ENCODE assay signal across 6 cellular contexts in the genomic region with DNA sequence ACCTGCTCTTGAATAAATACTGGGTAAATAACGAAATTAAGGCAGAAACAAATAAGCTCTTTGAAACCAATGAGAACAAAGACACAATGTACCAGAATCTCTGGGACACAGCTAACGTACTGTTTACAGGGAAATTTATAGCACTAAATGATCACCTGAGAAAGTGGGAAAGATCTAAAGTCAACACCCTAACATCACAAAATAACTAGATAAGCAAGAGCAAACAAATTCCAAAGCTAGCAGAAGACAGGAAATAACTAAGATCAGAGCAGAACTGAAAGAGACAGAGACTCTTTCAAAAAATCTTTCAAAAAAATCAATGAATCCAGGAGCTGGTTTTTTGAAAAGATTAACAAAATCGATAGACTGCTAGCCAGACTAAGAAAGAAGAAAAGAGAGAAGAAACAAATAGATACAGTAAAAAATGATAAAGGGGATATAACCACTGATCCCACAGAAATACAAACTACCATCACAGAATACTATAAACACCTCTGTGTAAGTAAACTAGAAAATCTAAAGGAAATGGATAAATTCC.
DNase-seq lines count a peak whose midpoint lies in the region; ATAC-seq and TF ChIP-seq lines count a peak whose summit lies in the region.
"Not testable (repeated sequence)": the region's sequence is repeated elsewhere in the genome, so short reads cannot be mapped to it uniquely, and the experiment has no call there.

No MANE protein-coding gene starts in this region.

- H3K27ac ChIP-seq in mammary epithelial cell (ENCODE audit: insufficient read depth, low read depth, low read length): not testable (repeated sequence)
- peak overlapping the region; percentile 2 for H3K27ac ChIP-seq in hepatocyte

- POLR2A ChIA-PET in Caco-2 (lab: Charles Lee): not testable (repeated sequence)

- H3K27me3 ChIP-seq in Caco-2 (replicated peaks; ENCODE audit: control insufficient read depth, insufficient read depth, low read length); mammary epithelial cell (ENCODE audit: insufficient read depth, low read length); hepatocyte: not testable (repeated sequence)

- TF ChIP-seq CTCF in Caco-2 (IDR thresholded peaks at IDR 0.05; ENCODE audit: insufficient read depth in 1 of 2, low read depth in 1 of 2, low read length in 1 of 2, severe bottlenecking in 1 of 2, unreplicated experiment in 1 of 2); mammary epithelial cell (conservative IDR thresholded peaks at IDR 0.05 in 1 of 2, IDR thresholded peaks at IDR 0.05 in 1 of 2; ENCODE audit: extremely low read depth in 1 of 2, insufficient read depth in 1 of 2, low read depth in 1 of 2, low read length in 2 of 2); hepatocyte (IDR thresholded peaks at IDR 0.05; ENCODE audit: poor library complexity); mucosa of descending colon (IDR thresholded peaks at IDR 0.05); progenitor cell of endocrine pancreas (IDR thresholded peaks at IDR 0.05; ENCODE audit: unreplicated experiment): not testable (repeated sequence)

- H3K4me1 Mint-ChIP-seq in Caco-2 (ENCODE audit: low read depth, unreplicated experiment); progenitor cell of endocrine pancreas (ENCODE audit: low read depth): not testable (repeated sequence)

- peaks cover 15% of the 10 kb centered on the region for H3K4me1 ChIP-seq in Caco-2
- H3K4me1 ChIP-seq in mammary epithelial cell (ENCODE audit: insufficient read depth, low read length); hepatocyte (ENCODE audit: insufficient read depth); mucosa of descending colon (ENCODE audit: low read depth): not testable (repeated sequence)

- H3K9me3 ChIP-seq in Caco-2: 0 out of 2 replicates have a peak, but pooled peaks cover 10% of the 10 kb centered on the region
- H3K9me3 ChIP-seq in mammary epithelial cell (replicated peaks; ENCODE audit: insufficient read depth, low read length); hepatocyte (ENCODE audit: low read depth); mucosa of descending colon: not testable (repeated sequence)

- peak overlapping the region; percentile 8 for H3K4me3 Mint-ChIP-seq in Caco-2 (ENCODE audit: unreplicated experiment)
- not testable (repeated sequence) for H3K4me3 Mint-ChIP-seq in progenitor cell of endocrine pancreas (ENCODE audit: low read depth)

- H3K36me3 ChIP-seq in Caco-2 (ENCODE audit: control insufficient read depth, insufficient read depth, low read length); mammary epithelial cell (ENCODE audit: insufficient read depth, low read length); hepatocyte (replicated peaks; ENCODE audit: insufficient read depth, low read depth); mucosa of descending colon (ENCODE audit: low read depth): not testable (repeated sequence)

- H3K9ac ChIP-seq in mammary epithelial cell (ENCODE audit: insufficient read depth, low read length): not testable (repeated sequence)

- not testable (repeated sequence) for BruUV-seq in Caco-2 (replicated peaks; lab: Mats Ljungman, UMichigan); mammary epithelial cell (replicated peaks; lab: Mats Ljungman, UMichigan)

- peak overlapping the region; percentile 44 for H2AFZ ChIP-seq in mammary epithelial cell (ENCODE audit: low read depth, low read length)
- not testable (repeated sequence) for H2AFZ ChIP-seq in hepatocyte

- peak in 1 of 2 experiments; percentile 7 for DNase-seq in Caco-2
- DNase-seq in NCI-H748 (lab: John Stamatoyannopoulos, UW; ENCODE audit: unreplicated experiment): peak; percentile 10
- DNase-seq in mammary epithelial cell; hepatocyte (ENCODE audit: low spot score); mucosa of descending colon; progenitor cell of endocrine pancreas (ENCODE audit: low spot score, unreplicated experiment): not testable (repeated sequence)

- H3K4me2 ChIP-seq in mammary epithelial cell (ENCODE audit: insufficient read depth, low read depth, low read length): not testable (repeated sequence)
- peak overlapping the region; percentile 35 for H3K4me2 ChIP-seq in hepatocyte

- H3K4me3 ChIP-seq in Caco-2 (ENCODE audit: low read depth, low read length); mammary epithelial cell (replicated peaks in 1 of 3; ENCODE audit: insufficient read depth in 1 of 3, low read depth in 2 of 3, low read length in 3 of 3); hepatocyte; mucosa of descending colon: not testable (repeated sequence)

- peak; percentile 31 for ATAC-seq in mucosa of descending colon

- H3K27me3 Mint-ChIP-seq in Caco-2 (ENCODE audit: insufficient read depth, unreplicated experiment); progenitor cell of endocrine pancreas: not testable (repeated sequence)

- H4K20me1 ChIP-seq in mammary epithelial cell (ENCODE audit: insufficient read depth, low read length); hepatocyte (ENCODE audit: insufficient read depth, poor library complexity, severe bottlenecking): not testable (repeated sequence)

- H3K27ac Mint-ChIP-seq in Caco-2 (ENCODE audit: unreplicated experiment) (peak overlapping the region; percentile 69), progenitor cell of endocrine pancreas (peak overlapping the region; percentile 82)

- not testable (repeated sequence) for H3K36me3 Mint-ChIP-seq in Caco-2 (ENCODE audit: insufficient read depth, unreplicated experiment)
- H3K36me3 Mint-ChIP-seq in progenitor cell of endocrine pancreas (ENCODE audit: insufficient read depth): peaks cover 11% of the 10 kb centered on the region

- H3K9me2 ChIP-seq in hepatocyte (replicated peaks; ENCODE audit: insufficient read depth): not testable (repeated sequence)

- dilution Hi-C loops in mammary epithelial cell (cut with HindIII; ENCODE audit: low sequenced_read_pairs): not testable (repeated sequence)

- CTCF ChIA-PET in Caco-2 (lab: Charles Lee); mammary epithelial cell (lab: Charles Lee; ENCODE audit: low non-redundant PET): not testable (repeated sequence)

- in situ Hi-C loops in mammary epithelial cell (cut with MboI; ENCODE audit: low sequenced_read_pairs in 2 of 2): not testable (repeated sequence)

- WGBS in mammary epithelial cell (ENCODE audit: low coverage, missing lambda C conversion rate): 78% methylated on average over 3 of the region's 3 CpGs
- WGBS in hepatocyte (ENCODE audit: low lambda C conversion rate, missing lambda C conversion rate): 42% methylated on average over 3 of the region's 3 CpGs

- peaks cover 30% of the 10 kb centered on the region for H3K9me3 Mint-ChIP-seq in Caco-2 (ENCODE audit: unreplicated experiment)
- H3K9me3 Mint-ChIP-seq in progenitor cell of endocrine pancreas (ENCODE audit: low read depth): peaks cover 24% of the 10 kb centered on the region

- intact Hi-C loops in Caco-2 (cut with micrococcal nuclease; ENCODE audit: unreplicated experiment): loop anchor here (1.0 to 5.0 kb wide), 3 partner anchors 74 to 156 kb away; no protein-coding TSS in a partner anchor
- intact Hi-C loops in mammary epithelial cell (cut with micrococcal nuclease); mucosa of descending colon (cut with DNase I, micrococcal nuclease): not testable (repeated sequence)

- not testable (repeated sequence) for H3K79me2 ChIP-seq in mammary epithelial cell (ENCODE audit: insufficient read depth, low read length); hepatocyte
